ENCODE assay signal across 2 cellular contexts in the genomic region with DNA sequence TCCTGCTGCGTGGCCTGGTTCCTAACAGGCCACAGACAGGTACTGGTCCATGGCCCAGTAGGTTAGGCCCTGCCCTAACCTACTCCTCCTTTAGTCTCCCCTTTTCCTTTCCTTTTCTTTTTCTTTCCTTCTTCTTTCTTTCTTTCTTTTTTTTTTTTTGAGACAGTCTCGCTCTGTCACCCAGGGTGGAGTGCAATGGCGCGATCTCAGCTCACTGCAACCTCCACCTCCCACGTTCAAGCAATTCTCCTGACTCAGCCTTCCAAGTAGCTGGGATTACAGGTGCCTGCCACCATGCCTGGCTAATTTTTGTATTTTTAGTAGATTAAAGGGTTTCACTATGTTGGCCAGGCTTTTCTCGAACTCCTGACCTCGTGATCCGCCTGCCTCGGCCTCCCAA. TPM values are rescaled to one million over a fixed set of nuclear protein-coding genes. Genes with fewer than 3 reads are reported as not detected.
"Had no signal": no experiment of that assay in that cellular context is flagged by ENCODE, and none has a peak within 500 bp of the region (broad histone marks: within the 10 kb centered on the region; RNA-seq: fewer than 3 reads in every experiment).

No MANE protein-coding gene starts in this region.

RNA-seq across cellular contexts. Expression of gene SAP25, which starts 37.7 kb away (rescaled TPM):
- total RNA-seq: GM23248, H4 had no signal
- polyA plus RNA-seq: GM23248 had no signal

RNA-seq across cellular contexts. Expression of gene NYAP1, which starts 52.3 kb away (rescaled TPM):
- total RNA-seq: GM23248, H4 had no signal
- polyA plus RNA-seq: GM23248 had no signal
